Comparison of ENCODE assay signal across 19 cellular contexts in the genomic region with DNA sequence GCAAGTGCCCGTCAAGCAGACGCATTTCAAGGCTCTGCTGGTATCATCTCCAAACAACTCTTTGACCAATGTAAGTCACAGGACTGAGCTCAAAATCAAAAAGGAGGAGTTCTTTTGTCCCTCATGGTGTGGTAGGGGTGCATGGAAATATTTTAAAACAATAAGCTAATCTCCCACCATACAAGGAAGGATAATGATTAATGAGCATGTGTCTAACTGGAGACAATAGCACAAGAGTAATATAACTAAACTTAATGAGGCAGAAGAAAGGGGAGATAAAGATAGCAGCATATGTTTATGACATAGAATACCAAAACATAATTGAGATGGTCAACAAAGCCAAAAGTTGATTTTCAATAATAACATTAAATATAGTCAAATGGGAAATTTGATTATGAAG.
DNase-seq lines count a peak whose midpoint lies in the region; ATAC-seq and TF ChIP-seq lines count a peak whose summit lies in the region.
"Had no signal": no experiment of that assay in that cellular context is flagged by ENCODE, and none has a peak within 500 bp of the region (broad histone marks: within the 10 kb centered on the region; RNA-seq: fewer than 3 reads in every experiment).

No MANE protein-coding gene starts in this region.

- no peak for TF ChIP-seq CTCF in HFFc6 (IDR thresholded peaks at IDR 0.05)
- no peak for TF ChIP-seq CTCF in left lung (IDR thresholded peaks at IDR 0.05)

- no peaks in the 10 kb centered on the region for H3K27me3 Mint-ChIP-seq in HFFc6 (ENCODE audit: insufficient read depth)
- H3K27me3 Mint-ChIP-seq: CD4-positive, alpha-beta memory T cell; CD4-positive, CD25-positive, alpha-beta regulatory T cell; CD8-positive, alpha-beta memory T cell had no signal

- H3K36me3 Mint-ChIP-seq in HFFc6 (ENCODE audit: low read depth): peaks cover 11% of the 10 kb centered on the region; the same call in 1 of the 2 replicates
- H3K36me3 Mint-ChIP-seq: CD14-positive monocyte; CD4-positive, alpha-beta memory T cell; CD4-positive, CD25-positive, alpha-beta regulatory T cell; CD8-positive, alpha-beta memory T cell had no signal

- peak overlapping the region; percentile 37; the same call in 1 of the 2 replicates for H3K4me3 Mint-ChIP-seq in HFFc6
- H3K4me3 Mint-ChIP-seq: CD14-positive monocyte; CD4-positive, alpha-beta memory T cell; CD8-positive, alpha-beta memory T cell had no signal

- H3K4me3 ChIP-seq in left lung: no peak overlapping the region
- H3K4me3 ChIP-seq: BLaER1, GM12878 had no signal

- no peak overlapping the region for H3K27ac ChIP-seq in left lung
- H3K27ac ChIP-seq: BLaER1 had no signal

- peaks cover 43% of the 10 kb centered on the region for H3K4me1 Mint-ChIP-seq in HFFc6 (ENCODE audit: low read depth)
- H3K4me1 Mint-ChIP-seq: CD14-positive monocyte; CD4-positive, alpha-beta memory T cell; CD4-positive, CD25-positive, alpha-beta regulatory T cell; CD8-positive, alpha-beta memory T cell had no signal

- no peaks in the 10 kb centered on the region for H3K36me3 ChIP-seq in left lung
- H3K36me3 ChIP-seq: BE2C, BLaER1 had no signal

- H3K4me1 ChIP-seq in left lung: no peaks in the 10 kb centered on the region
- H3K4me1 ChIP-seq: BE2C, BLaER1 had no signal

- DNase-seq in HFFc6 (no peak), glomerular visceral epithelial cell (ENCODE audit: extremely low spot score) (peak; percentile 5), renal cortical epithelial cell (ENCODE audit: low read depth) (peak; percentile 11), left lung (no peak)
- DNase-seq: 8988T; ACHN; BE2C; C1 segment of cervical spinal cord; CD4-positive, alpha-beta memory T cell; CD4-positive, CD25-positive, alpha-beta regulatory T cell; CD8-positive, alpha-beta memory T cell; COR-L47; DMS79 treated with DMSO at 0.1 percent for 48 hours; GDM1 had no signal

- ATAC-seq in HG03442 (IDR thresholded peaks at IDR 0.05; ENCODE audit: unreplicated experiment): no peak
- no peak for ATAC-seq in left lung
- ATAC-seq in HG03571 (IDR thresholded peaks at IDR 0.05; ENCODE audit: unreplicated experiment): no peak
- ATAC-seq: GM12878 had no signal

- H3K27me3 ChIP-seq in left lung: no peaks in the 10 kb centered on the region
- H3K27me3 ChIP-seq: BE2C, BLaER1 had no signal

- intact Hi-C loops in left lung (cut with DNase I): no loop called here

- peaks cover 0 to 5% of the 10 kb centered on the region in 2 donors for H3K9me3 ChIP-seq in left lung
- H3K9me3 ChIP-seq: BE2C had no signal

- peaks cover 1% of the 10 kb centered on the region for H3K9me3 Mint-ChIP-seq in HFFc6

- no peak overlapping the region for H3K27ac Mint-ChIP-seq in HFFc6
- H3K27ac Mint-ChIP-seq: CD14-positive monocyte; CD4-positive, alpha-beta memory T cell; CD4-positive, CD25-positive, alpha-beta regulatory T cell; CD8-positive, alpha-beta memory T cell had no signal

Comparison
In these comparisons a context has a peak if more than half of its experiments do, and no peak if none do; other contexts are left out.
1. DNase-seq: peak in glomerular visceral epithelial cell (single experiment) and renal cortical epithelial cell (single experiment); none in HFFc6 (single experiment) and left lung (0 of 2).